Comparison of ENCODE assay signal across 12 cellular contexts in the genomic region with DNA sequence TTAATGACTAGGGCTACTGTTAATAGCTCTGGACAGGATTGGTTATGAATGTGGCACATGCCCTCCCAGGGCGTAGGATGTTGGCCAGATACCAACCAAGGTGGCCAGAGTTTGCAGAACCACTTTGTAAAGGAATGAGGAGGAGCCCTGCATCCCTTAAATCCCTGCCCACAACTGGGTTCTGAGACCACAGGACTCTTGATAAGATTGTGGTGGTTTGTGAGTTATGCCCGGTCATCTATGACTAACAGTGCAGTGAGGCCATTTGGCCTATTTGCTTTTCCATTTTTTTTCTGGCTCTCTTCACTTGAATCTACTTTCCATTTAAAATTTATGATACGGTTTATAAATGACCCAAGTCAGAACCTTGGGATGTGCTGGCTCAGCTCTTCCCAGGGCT.
DNase-seq lines count a peak whose midpoint lies in the region; ATAC-seq and TF ChIP-seq lines count a peak whose summit lies in the region.
"Had no signal": no experiment of that assay in that cellular context is flagged by ENCODE, and none has a peak within 500 bp of the region (broad histone marks: within the 10 kb centered on the region; RNA-seq: fewer than 3 reads in every experiment).

No MANE protein-coding gene starts in this region.

- TF ChIP-seq CTCF in fibroblast of pulmonary artery (IDR thresholded peaks at IDR 0.05; ENCODE audit: low read length, missing control alignments) = no peak

- H3K27me3 Mint-ChIP-seq in activated CD4-positive, alpha-beta T cell treated with anti-CD3 and anti-CD28 coated beads, Interleukin-2, amount 10 ng/mL, durations not matched to agents 24 days and 14 days = peaks cover 7% of the 10 kb centered on the region

- intact Hi-C loops in activated CD4-positive, alpha-beta T cell treated with anti-CD3 and anti-CD28 coated beads, Interleukin-2, amount 10 ng/mL, durations not matched to agents 24 days and 14 days (cut with micrococcal nuclease) = no loop called here

- no peak for ATAC-seq in GM21423 (IDR thresholded peaks at IDR 0.05; ENCODE audit: unreplicated experiment)
- ATAC-seq in HG02763 (IDR thresholded peaks at IDR 0.05; ENCODE audit: unreplicated experiment) = no peak

- H3K4me3 Mint-ChIP-seq in activated CD4-positive, alpha-beta T cell treated with anti-CD3 and anti-CD28 coated beads, Interleukin-2, amount 10 ng/mL, durations not matched to agents 24 days and 14 days = no peak overlapping the region

- H3K36me3 Mint-ChIP-seq in activated CD4-positive, alpha-beta T cell treated with anti-CD3 and anti-CD28 coated beads, Interleukin-2, amount 10 ng/mL, durations not matched to agents 24 days and 14 days (ENCODE audit: low read depth) = no peaks in the 10 kb centered on the region

- no peaks in the 10 kb centered on the region for H3K4me1 Mint-ChIP-seq in activated CD4-positive, alpha-beta T cell treated with anti-CD3 and anti-CD28 coated beads, Interleukin-2, amount 10 ng/mL, durations not matched to agents 24 days and 14 days

- H3K4me3 ChIP-seq in fibroblast of pulmonary artery (replicated peaks; ENCODE audit: low read depth, low read length) = no peak overlapping the region

- DNase-seq in activated CD8-positive, alpha-beta memory T cell treated with anti-CD3 and anti-CD28 coated beads for 24 hours = peak; percentile 40
- no peak for DNase-seq in activated CD8-positive, alpha-beta memory T cell treated with anti-CD3 and anti-CD28 coated beads, Interleukin-2, amount 50 U/mL, for 4 hours
- DNase-seq in SW480 (ENCODE audit: low spot score) (peak; percentile 85), fibroblast of pulmonary artery (ENCODE audit: low read depth) (peak; percentile 86), stromal cell of bone marrow (ENCODE audit: low read depth) (peak; percentile 60)
- DNase-seq in activated CD4-positive, alpha-beta T cell treated with anti-CD3 and anti-CD28 coated beads, Interleukin-2, amount 10 ng/mL, durations not matched to agents 24 days and 14 days = no peak
- DNase-seq: DND-41, NCI-H187 treated with DMSO at 0.1 percent for 48 hours, retina, T-helper 2 cell had no signal

- no peaks in the 10 kb centered on the region for H3K9me3 Mint-ChIP-seq in activated CD4-positive, alpha-beta T cell treated with anti-CD3 and anti-CD28 coated beads, Interleukin-2, amount 10 ng/mL, durations not matched to agents 24 days and 14 days

- H3K27ac Mint-ChIP-seq in activated CD4-positive, alpha-beta T cell treated with anti-CD3 and anti-CD28 coated beads, Interleukin-2, amount 10 ng/mL, durations not matched to agents 24 days and 14 days = no peak overlapping the region

Comparison
In these comparisons a context has a peak if more than half of its experiments do, and no peak if none do; other contexts are left out.
1. DNase-seq: peak in activated CD8-positive, alpha-beta memory T cell treated with anti-CD3 and anti-CD28 coated beads for 24 hours (single experiment), SW480 (single experiment), fibroblast of pulmonary artery (single experiment) and stromal cell of bone marrow (single experiment); none in activated CD8-positive, alpha-beta memory T cell treated with anti-CD3 and anti-CD28 coated beads, Interleukin-2, amount 50 U/mL, for 4 hours (single experiment) and activated CD4-positive, alpha-beta T cell treated with anti-CD3 and anti-CD28 coated beads, Interleukin-2, amount 10 ng/mL, durations not matched to agents 24 days and 14 days (single experiment).